10 cellular contexts compared by ENCODE assay signal in genomic region chr6:36853325-36853724, GRCh38. TPM values are rescaled to one million over a fixed set of nuclear protein-coding genes. Genes with fewer than 3 reads are reported as not detected.
DNase-seq lines count a peak whose midpoint lies in the region; ATAC-seq and TF ChIP-seq lines count a peak whose summit lies in the region.
"Had no signal": no experiment of that assay in that cellular context is flagged by ENCODE, and none has a peak within 500 bp of the region (broad histone marks: within the 10 kb centered on the region; RNA-seq: fewer than 3 reads in every experiment).

No MANE protein-coding gene starts in this region.

- in situ Hi-C loops in GM23248 (cut with MboI) = no loop called here

- no peaks in the 10 kb centered on the region for H3K27me3 ChIP-seq in GM23248 (replicated peaks; ENCODE audit: insufficient read depth)
- no peaks in the 10 kb centered on the region for H3K27me3 ChIP-seq in foreskin keratinocyte
- H3K27me3 ChIP-seq: suprapubic skin had no signal

- H3K4me3 ChIP-seq in GM23248 (no peak overlapping the region), retinal pigment epithelial cell (ENCODE audit: low read length) (no peak overlapping the region)
- H3K4me3 ChIP-seq: suprapubic skin had no signal

- no peaks in the 10 kb centered on the region for H3K36me3 ChIP-seq in GM23248 (ENCODE audit: low read depth)

- H3F3A ChIP-seq in GM23248 (ENCODE audit: insufficient read depth) = peaks cover 27% of the 10 kb centered on the region

- H3K4me1 ChIP-seq in GM23248 (ENCODE audit: insufficient read depth) (peaks cover 16% of the 10 kb centered on the region), foreskin keratinocyte (peaks cover 18% of the 10 kb centered on the region)

- 49 to 50% methylated on average over 5 of the region's 5 CpGs for WGBS in GM23248 (ENCODE audit: low coverage in 1 of 2, low lambda C conversion rate in 2 of 2, missing lambda C conversion rate in 2 of 2), 2 experiments

- TF ChIP-seq CTCF in foreskin keratinocyte (conservative IDR thresholded peaks at IDR 0.05) = no peak
- no peak for TF ChIP-seq CTCF in retinal pigment epithelial cell (conservative IDR thresholded peaks at IDR 0.05; ENCODE audit: low read depth, low read length)

- no peaks in the 10 kb centered on the region for H4K20me1 ChIP-seq in GM23248 (ENCODE audit: insufficient read depth)

- 0 out of 2 replicates have a peak overlapping the region, but pooled peaks have one; percentile 37 for H2AFZ ChIP-seq in GM23248

- H3K9me2 ChIP-seq in GM23248 (ENCODE audit: insufficient read depth) = no peaks in the 10 kb centered on the region

- H3K4me2 ChIP-seq in GM23248 (ENCODE audit: unreplicated experiment) = no peak overlapping the region

- no peaks in the 10 kb centered on the region for H3K9me3 ChIP-seq in GM23248 (ENCODE audit: low read depth)
- H3K9me3 ChIP-seq: suprapubic skin had no signal

- H3K79me2 ChIP-seq in GM23248 (ENCODE audit: insufficient read depth) = peaks cover 13% of the 10 kb centered on the region; the same call in 1 of the 2 replicates

- DNase-seq in GM23248 (peak; percentile 92), SKM-1 treated with dmso at 0.1 percent for 144 hours (lab: John Stamatoyannopoulos, UW; ENCODE audit: unreplicated experiment) (peak; percentile 97), foreskin keratinocyte (peak; percentile 63 to 83), retinal pigment epithelial cell (ENCODE audit: low read depth) (peak; percentile 85), DMS153 treated with DMSO at 0.1 percent for 48 hours (lab: John Stamatoyannopoulos, UW; ENCODE audit: unreplicated experiment) (no peak), C1 segment of cervical spinal cord (lab: John Stamatoyannopoulos, UW) (no peak), NCI-H446 (lab: John Stamatoyannopoulos, UW) (no peak)
- DNase-seq: NCI-H1694 had no signal

- ATAC-seq in foreskin keratinocyte (peak; percentile 42), GM18517 (IDR thresholded peaks at IDR 0.05; ENCODE audit: unreplicated experiment) (no peak)

- H3K27ac ChIP-seq in GM23248 = peak overlapping the region; percentile 85
- no peak overlapping the region for H3K27ac ChIP-seq in foreskin keratinocyte
- H3K27ac ChIP-seq: suprapubic skin had no signal

- H3K9ac ChIP-seq in GM23248 = peak overlapping the region; percentile 55; the same call in 1 of the 2 replicates

RNA-seq across cellular contexts. Expression of gene CPNE5, which starts 14.1 kb away (rescaled TPM):
- 0.63 TPM in 1 of 2 replicates, not detected in the other for total RNA-seq in GM23248 (2014; rRNA removed; shearing (Covaris generic))
- 0.14 and 0.23 TPM in 2 replicates for polyA plus RNA-seq in GM23248 (2016; fragmentation: Nextera tagmentation; extraction: Ambion mirVana)
- total RNA-seq in foreskin keratinocyte = 0.07 TPM in 1 of 2 replicates, not detected in the other
- 0.08 TPM in 1 of 2 replicates, not detected in the other for polyA plus RNA-seq in foreskin keratinocyte

RNA-seq across cellular contexts. Expression of gene PPIL1, which starts 21.3 kb away (rescaled TPM):
- 20.4 and 36.3 TPM in 2 replicates for total RNA-seq in GM23248 (2014; rRNA removed; shearing (Covaris generic))
- polyA plus RNA-seq in GM23248 (2016; fragmentation: Nextera tagmentation; extraction: Ambion mirVana) (27.1 and 30.5 TPM in 2 replicates), foreskin keratinocyte (53.3 and 54.0 TPM in 2 replicates)
- total RNA-seq in foreskin keratinocyte = 61.6 and 65.7 TPM in 2 replicates

RNA-seq across cellular contexts. Expression of gene C6orf89, which starts 32.4 kb away (rescaled TPM):
- total RNA-seq in GM23248 (2014; rRNA removed; shearing (Covaris generic)) = 84.0 and 85.5 TPM in 2 replicates
- polyA plus RNA-seq in GM23248 (2016; fragmentation: Nextera tagmentation; extraction: Ambion mirVana) = 73.8 and 73.9 TPM in 2 replicates
- 31.8 and 32.7 TPM in 2 replicates for total RNA-seq in foreskin keratinocyte
- 15.7 and 16.9 TPM in 2 replicates for polyA plus RNA-seq in foreskin keratinocyte

Comparison
In these comparisons a context has a peak if more than half of its experiments do, and no peak if none do; other contexts are left out.
1. DNase-seq: peak in GM23248 (single experiment), SKM-1 treated with dmso at 0.1 percent for 144 hours (single experiment), foreskin keratinocyte (2 of 2) and retinal pigment epithelial cell (single experiment); none in DMS153 treated with DMSO at 0.1 percent for 48 hours (single experiment), C1 segment of cervical spinal cord (0 of 14) and NCI-H446 (0 of 2).